ENCODE assay signal across 16 cellular contexts in the genomic region with DNA sequence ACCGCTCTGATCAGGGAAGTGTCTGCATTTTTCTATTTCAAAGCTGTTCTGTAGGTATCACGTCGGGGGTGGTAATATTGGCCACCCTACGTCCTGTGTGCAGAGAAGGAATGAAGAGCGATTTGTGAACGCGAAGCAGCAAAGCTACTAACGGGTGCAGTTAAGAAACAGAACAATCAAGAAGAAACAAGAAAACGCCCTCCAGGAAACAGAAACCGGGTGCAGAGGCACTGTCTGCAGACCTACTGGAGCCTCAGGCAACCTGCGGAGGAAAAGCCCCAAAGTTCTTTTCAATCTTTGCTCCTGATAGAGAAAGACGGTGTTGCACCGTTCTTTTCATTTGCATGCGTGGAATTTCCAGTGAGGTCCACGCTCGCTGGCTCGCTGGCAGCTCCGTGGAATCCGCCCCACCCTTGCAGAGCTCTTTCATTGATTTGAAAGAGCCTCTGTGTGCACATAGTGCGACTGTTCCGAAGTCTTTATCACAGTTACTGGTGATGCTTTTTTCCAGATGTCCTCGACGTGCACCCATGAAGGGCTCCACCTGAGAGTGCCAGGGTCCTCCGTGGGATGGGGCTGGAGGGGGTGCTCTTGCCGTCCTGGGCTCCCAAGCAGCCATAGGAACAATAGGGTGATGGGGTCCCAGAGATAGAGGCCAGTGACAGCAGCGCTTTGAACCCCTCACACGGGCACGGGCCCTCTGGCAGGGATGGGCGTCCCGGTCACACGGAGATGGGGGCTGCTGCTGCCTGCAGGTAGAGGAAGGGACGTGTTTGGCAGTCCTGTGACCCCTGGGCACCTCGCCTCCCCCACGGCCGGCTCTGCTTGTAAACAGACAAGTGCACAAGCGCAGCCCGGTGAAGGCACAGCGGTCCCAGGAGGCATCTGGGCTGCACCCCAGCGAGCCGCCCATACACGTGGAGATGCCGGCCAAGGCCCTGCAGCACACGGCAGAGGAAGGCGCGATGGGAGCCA. TPM values are rescaled to one million over a fixed set of nuclear protein-coding genes. Genes with fewer than 3 reads are reported as not detected.
DNase-seq lines count a peak whose midpoint lies in the region; ATAC-seq and TF ChIP-seq lines count a peak whose summit lies in the region.
"Had no signal": no experiment of that assay in that cellular context is flagged by ENCODE, and none has a peak within 500 bp of the region (broad histone marks: within the 10 kb centered on the region; RNA-seq: fewer than 3 reads in every experiment).

No MANE protein-coding gene starts in this region.

- H3K4me2 ChIP-seq in MM.1S (ENCODE audit: low read depth, low read length) = peak overlapping the region; percentile 22; the same call in 1 of the 2 replicates

- peaks cover 3 to 15% (median 6%) of the 10 kb centered on the region in 4 donors for H3K4me1 Mint-ChIP-seq in CD4-positive, alpha-beta memory T cell

- H3K9me3 ChIP-seq in CD4-positive, alpha-beta memory T cell (ENCODE audit: control insufficient read depth in 1 of 2, low read length in 2 of 2) = no peaks in the 10 kb centered on the region
- no peaks in the 10 kb centered on the region for H3K9me3 ChIP-seq in MM.1S (replicated peaks; ENCODE audit: insufficient read depth, low read length)
- H3K9me3 ChIP-seq: body of pancreas, pancreas had no signal

- no peak overlapping the region for H3K9ac ChIP-seq in MM.1S (ENCODE audit: low read length)

- H3K36me3 ChIP-seq in CD4-positive, alpha-beta memory T cell (ENCODE audit: insufficient read depth, low read length) = no peaks in the 10 kb centered on the region
- H3K36me3 ChIP-seq in MM.1S (replicated peaks; ENCODE audit: insufficient read depth, low read length) (no peaks in the 10 kb centered on the region), H7 (replicated peaks; ENCODE audit: control insufficient read depth, insufficient read depth, low read length) (no peaks in the 10 kb centered on the region)
- H3K36me3 ChIP-seq: heart right ventricle, pancreas had no signal

- CTCF ChIA-PET in CD4-positive, alpha-beta memory T cell (lab: Charles Lee; ENCODE audit: partially characterized antibody) = no interaction called here

- H3K9me2 ChIP-seq in MM.1S (replicated peaks; ENCODE audit: insufficient read depth, low read length) = no peaks in the 10 kb centered on the region

- H3K79me2 ChIP-seq in MM.1S (ENCODE audit: low read length) = no peaks in the 10 kb centered on the region

- H3K27ac Mint-ChIP-seq in CD4-positive, alpha-beta memory T cell = no peak overlapping the region

- no peaks in the 10 kb centered on the region for H3F3A ChIP-seq in MM.1S (ENCODE audit: insufficient read depth, low read length)

- H3K27ac ChIP-seq in CD4-positive, alpha-beta memory T cell (ENCODE audit: low read depth, low read length) = no peak overlapping the region
- H3K27ac ChIP-seq in MM.1S (ENCODE audit: low read length) = no peak overlapping the region
- no peak overlapping the region for H3K27ac ChIP-seq in coronary artery
- H3K27ac ChIP-seq: body of pancreas, heart right ventricle, pancreas had no signal

- peak; percentile 35 to 59 (median 44) for DNase-seq in CD4-positive, alpha-beta memory T cell
- DNase-seq in MM.1S (no peak), coronary artery (ENCODE audit: low spot score) (no peak), sciatic nerve (ENCODE audit: low spot score) (peak; percentile 58), islet precursor cell (no peak), H7 (no peak)
- DNase-seq: body of pancreas, DMS53, GOT3, heart right ventricle, MV-4-11, NCI-H446 treated with DMSO at 0.1 percent for 48 hours, T-helper 9 cell had no signal

- peak overlapping the region in 1 of 2 donors; percentile 1 for H3K4me3 ChIP-seq in CD4-positive, alpha-beta memory T cell (ENCODE audit: low read length in 2 of 2)
- H3K4me3 ChIP-seq in MM.1S (ENCODE audit: low read length) = no peak overlapping the region
- H3K4me3 ChIP-seq in coronary artery = peak overlapping the region; percentile 8
- no peak overlapping the region for H3K4me3 ChIP-seq in H7 (ENCODE audit: insufficient read depth, low read depth, low read length)
- H3K4me3 ChIP-seq: body of pancreas, pancreas had no signal

- 0 out of 2 replicates have a peak, but pooled peaks cover 4% of the 10 kb centered on the region for H4K20me1 ChIP-seq in MM.1S (ENCODE audit: insufficient read depth, low read length)

- peaks cover 0 to 4% of the 10 kb centered on the region in 2 donors for H3K27me3 Mint-ChIP-seq in CD4-positive, alpha-beta memory T cell

- peaks cover 0 to 13% (median 5%) of the 10 kb centered on the region in 8 donors for H3K9me3 Mint-ChIP-seq in CD4-positive, alpha-beta memory T cell

- H3K36me3 Mint-ChIP-seq in CD4-positive, alpha-beta memory T cell = no peaks in the 10 kb centered on the region

- POLR2A ChIA-PET in CD4-positive, alpha-beta memory T cell (lab: Charles Lee; ENCODE audit: partially characterized antibody) = interaction anchor here (0.9 kb wide), 1 partner anchor 167 kb away, joined by 5 read pairs; no protein-coding TSS in a partner anchor

- ATAC-seq in sciatic nerve = peak; percentile 35
- no peak for ATAC-seq in GM21717 (IDR thresholded peaks at IDR 0.05; ENCODE audit: unreplicated experiment)
- ATAC-seq: body of pancreas, pancreas had no signal

- TF ChIP-seq CTCF in MM.1S (IDR thresholded peaks at IDR 0.05; ENCODE audit: low read length) (no peak), coronary artery (IDR thresholded peaks at IDR 0.05) (no peak)

- peaks cover 35% of the 10 kb centered on the region for H3K4me1 ChIP-seq in CD4-positive, alpha-beta memory T cell (ENCODE audit: insufficient read depth, low read length)
- H3K4me1 ChIP-seq in MM.1S (ENCODE audit: low read length) = no peaks in the 10 kb centered on the region
- H3K4me1 ChIP-seq: pancreas had no signal

- H2AFZ ChIP-seq in MM.1S (ENCODE audit: low read length) = no peak overlapping the region

- intact Hi-C loops in CD4-positive, alpha-beta memory T cell (cut with micrococcal nuclease) = loop anchor here (5.0 kb wide), 1 partner anchor 216 kb away; no protein-coding TSS in a partner anchor
- intact Hi-C loops in sciatic nerve (cut with DNase I) = no loop called here

- H3K27me3 ChIP-seq in CD4-positive, alpha-beta memory T cell (ENCODE audit: insufficient read depth, low read length) = no peaks in the 10 kb centered on the region
- H3K27me3 ChIP-seq in MM.1S (replicated peaks; ENCODE audit: insufficient read depth, low read length) = peaks cover 97% of the 10 kb centered on the region
- H3K27me3 ChIP-seq in H7 (ENCODE audit: control insufficient read depth, insufficient read depth, low read length) = no peaks in the 10 kb centered on the region
- H3K27me3 ChIP-seq: body of pancreas had no signal

- H3K4me3 Mint-ChIP-seq in CD4-positive, alpha-beta memory T cell = no peak overlapping the region

RNA-seq across cellular contexts. Expression of a gene that starts 36.8 kb away (rescaled TPM):
- total RNA-seq in CD4-positive, alpha-beta memory T cell = 1 to 10 TPM; 6.9 to 9.2 TPM
- 1 to 10 TPM; 2.2 to 3.7 TPM for polyA plus RNA-seq in CD4-positive, alpha-beta memory T cell
- 32.6 TPM for total RNA-seq in sciatic nerve
- 24.2 and 37.9 TPM in 2 replicates for total RNA-seq in H7 (2014; rRNA removed; shearing (Covaris generic))
- total RNA-seq: RPMI7951 had no signal

Comparison
In these comparisons a context has a peak if more than half of its experiments do, and no peak if none do; other contexts are left out.
1. DNase-seq: peak in CD4-positive, alpha-beta memory T cell (5 of 5) and sciatic nerve (single experiment); none in MM.1S (single experiment), coronary artery (single experiment), islet precursor cell (single experiment) and H7 (single experiment).